In the genomic region with DNA sequence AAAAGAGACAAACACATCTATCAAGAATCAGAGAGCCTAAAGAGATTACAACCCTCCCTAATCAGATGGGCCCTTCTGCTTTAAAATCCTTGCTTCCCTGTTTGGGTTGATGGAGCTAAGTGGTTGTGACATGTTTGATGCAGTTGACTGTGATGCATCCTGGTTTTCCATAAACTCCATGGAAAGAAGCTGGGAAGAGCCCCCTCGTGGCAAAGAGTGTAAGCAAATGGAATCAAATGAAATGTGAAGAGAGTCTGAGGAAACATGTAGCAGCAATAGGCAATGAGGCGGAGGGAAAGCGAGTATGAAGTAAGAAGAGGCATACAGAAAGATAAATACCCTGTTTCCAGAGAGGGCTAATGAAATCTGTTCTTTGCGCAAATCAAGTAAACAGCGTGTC, we compare ENCODE assay signal across 12 cellular contexts.
DNase-seq lines count a peak whose midpoint lies in the region; ATAC-seq, FAIRE-seq and TF ChIP-seq lines count a peak whose summit lies in the region.
"Had no signal": no experiment of that assay in that cellular context is flagged by ENCODE, and none has a peak within 500 bp of the region (broad histone marks: within the 10 kb centered on the region; RNA-seq: fewer than 3 reads in every experiment).

No MANE protein-coding gene starts in this region.

- intact Hi-C loops in spleen (cut with DNase I; ENCODE audit: low total_unique reads) = no loop called here

- DNase-seq in COLO668 (lab: John Stamatoyannopoulos, UW; ENCODE audit: unreplicated experiment) = peak; percentile 0
- peak; percentile 25 for DNase-seq in bronchial epithelial cell (ENCODE audit: low read depth)
- no peak for DNase-seq in spleen
- DNase-seq in stimulated activated CD4-positive, alpha-beta T cell treated with anti-CD3 and anti-CD28 coated beads, Interleukin-2, amount 100 ng/mL, for 24 hours = no peak
- DNase-seq in NCI-H226 = no peak
- DNase-seq: naive B cell, NCI-H1436 had no signal

- ATAC-seq in HG03196 (IDR thresholded peaks at IDR 0.05; ENCODE audit: unreplicated experiment) = no peak
- ATAC-seq: activated CD4-positive, CD25-positive, alpha-beta regulatory T cell treated with anti-CD3 and anti-CD28 coated beads, Interleukin-2, amount 50 U/mL, for 24 hours had no signal

- TF ChIP-seq RAD21 in liver (IDR thresholded peaks at IDR 0.05) = peak; percentile 36 to 66

- TF ChIP-seq POLR2A in spleen (IDR thresholded peaks at IDR 0.05) = no peak

- H3K9me3 ChIP-seq in liver (ENCODE audit: control insufficient read depth in 4 of 4, low read length in 3 of 4) (no peaks in the 10 kb centered on the region), spleen (no peaks in the 10 kb centered on the region)

- 78% methylated on average over 5 of the region's 5 CpGs for WGBS in liver
- WGBS in spleen, 5 donors = 67 to 83% (median 81%) methylated on average over 5 of the region's 5 CpGs

- H3K4me3 ChIP-seq in bronchial epithelial cell (ENCODE audit: low read depth, low read length) = no peak overlapping the region
- no peak overlapping the region for H3K4me3 ChIP-seq in liver (ENCODE audit: low read depth in 1 of 3, low read length in 3 of 3)
- H3K4me3 ChIP-seq in spleen = no peak overlapping the region

- TF ChIP-seq CTCF in LNCAP (IDR thresholded peaks at IDR 0.05) = peak; percentile 48; the same call in 1 of the 2 replicates
- peak; percentile 17 for TF ChIP-seq CTCF in bronchial epithelial cell (IDR thresholded peaks at IDR 0.05; ENCODE audit: insufficient read depth, low read length, severe bottlenecking)
- TF ChIP-seq CTCF in liver (IDR thresholded peaks at IDR 0.05; ENCODE audit: low read depth, low read length, missing input control) = no peak
- peak in 1 of 11 experiments; percentile 15 for TF ChIP-seq CTCF in spleen (IDR thresholded peaks at IDR 0.05 in 8 of 11, conservative IDR thresholded peaks at IDR 0.05 in 3 of 11)

- peaks cover 0 to 7% (median under 1%) of the 10 kb centered on the region in 4 donors for H3K4me1 ChIP-seq in liver (ENCODE audit: control insufficient read depth in 4 of 4, insufficient read depth in 4 of 4, low read length in 3 of 4)
- no peaks in the 10 kb centered on the region for H3K4me1 ChIP-seq in spleen

- H3K27me3 ChIP-seq in bronchial epithelial cell (ENCODE audit: control insufficient read depth, insufficient read depth, low read length) = no peaks in the 10 kb centered on the region
- H3K27me3 ChIP-seq in liver (ENCODE audit: control insufficient read depth in 4 of 4, insufficient read depth in 4 of 4, low read length in 3 of 4) = no peaks in the 10 kb centered on the region
- H3K27me3 ChIP-seq in spleen (replicated peaks in 1 of 7) = no peaks in the 10 kb centered on the region

- H3K27ac ChIP-seq in liver (ENCODE audit: low read depth in 1 of 2, low read length in 2 of 2) = no peak overlapping the region
- no peak overlapping the region for H3K27ac ChIP-seq in spleen

- H3K9ac ChIP-seq in liver (ENCODE audit: low read depth in 1 of 2, low read length in 2 of 2) = no peak overlapping the region

- H3K36me3 ChIP-seq in bronchial epithelial cell (ENCODE audit: control insufficient read depth, insufficient read depth, low read length) = no peaks in the 10 kb centered on the region
- no peaks in the 10 kb centered on the region for H3K36me3 ChIP-seq in liver (ENCODE audit: control insufficient read depth in 4 of 4, insufficient read depth in 3 of 4, low read depth in 1 of 4, low read length in 3 of 4)
- no peaks in the 10 kb centered on the region for H3K36me3 ChIP-seq in spleen

- FAIRE-seq in bronchial epithelial cell (lab: Jason Lieb, UNC) = no peak
- FAIRE-seq: colon had no signal

TF ChIP-seq in liver, 16 proteins besides CTCF, POLR2A, EP300 and RAD21:
- TF ChIP-seq, protein P1, sequence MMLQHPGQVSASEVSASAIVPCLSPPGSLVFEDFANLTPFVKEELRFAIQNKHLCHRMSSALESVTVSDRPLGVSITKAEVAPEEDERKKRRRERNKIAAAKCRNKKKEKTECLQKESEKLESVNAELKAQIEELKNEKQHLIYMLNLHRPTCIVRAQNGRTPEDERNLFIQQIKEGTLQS (IDR thresholded peaks at IDR 0.05) = no peak
- TF ChIP-seq HNF4G (IDR thresholded peaks at IDR 0.05) (no peak), HNF4A (conservative IDR thresholded peaks at IDR 0.05) (no peak), RXRA (IDR thresholded peaks at IDR 0.05) (no peak)
- TF ChIP-seq, protein P2, sequence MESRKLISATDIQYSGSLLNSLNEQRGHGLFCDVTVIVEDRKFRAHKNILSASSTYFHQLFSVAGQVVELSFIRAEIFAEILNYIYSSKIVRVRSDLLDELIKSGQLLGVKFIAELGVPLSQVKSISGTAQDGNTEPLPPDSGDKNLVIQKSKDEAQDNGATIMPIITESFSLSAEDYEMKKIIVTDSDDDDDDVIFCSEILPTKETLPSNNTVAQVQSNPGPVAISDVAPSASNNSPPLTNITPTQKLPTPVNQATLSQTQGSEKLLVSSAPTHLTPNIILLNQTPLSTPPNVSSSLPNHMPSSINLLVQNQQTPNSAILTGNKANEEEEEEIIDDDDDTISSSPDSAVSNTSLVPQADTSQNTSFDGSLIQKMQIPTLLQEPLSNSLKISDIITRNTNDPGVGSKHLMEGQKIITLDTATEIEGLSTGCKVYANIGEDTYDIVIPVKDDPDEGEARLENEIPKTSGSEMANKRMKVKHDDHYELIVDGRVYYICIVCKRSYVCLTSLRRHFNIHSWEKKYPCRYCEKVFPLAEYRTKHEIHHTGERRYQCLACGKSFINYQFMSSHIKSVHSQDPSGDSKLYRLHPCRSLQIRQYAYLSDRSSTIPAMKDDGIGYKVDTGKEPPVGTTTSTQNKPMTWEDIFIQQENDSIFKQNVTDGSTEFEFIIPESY (IDR thresholded peaks at IDR 0.05) = no peak

Comparison
In these comparisons a context has a peak if more than half of its experiments do, and no peak if none do; other contexts are left out.
1. DNase-seq: peak in COLO668 (single experiment) and bronchial epithelial cell (single experiment); none in spleen (single experiment), stimulated activated CD4-positive, alpha-beta T cell treated with anti-CD3 and anti-CD28 coated beads, Interleukin-2, amount 100 ng/mL, for 24 hours (0 of 2) and NCI-H226 (single experiment).